ENCODE assay signal across 20 cellular contexts in genomic region chr9:135282808-135283207, GRCh38.
DNase-seq lines count a peak whose midpoint lies in the region; ATAC-seq, FAIRE-seq and TF ChIP-seq lines count a peak whose summit lies in the region.
"Had no signal": no experiment of that assay in that cellular context is flagged by ENCODE, and none has a peak within 500 bp of the region (broad histone marks: within the 10 kb centered on the region; RNA-seq: fewer than 3 reads in every experiment).

No MANE protein-coding gene starts in this region.

- H2AFZ ChIP-seq in H1 (ENCODE audit: low read length), result no peak overlapping the region
- H2AFZ ChIP-seq: GM23338 had no signal

- no peak overlapping the region for H4K8ac ChIP-seq in H1 (ENCODE audit: extremely low read depth, insufficient read depth, low read length)

- no peak for ATAC-seq in Right ventricle myocardium superior (ENCODE audit: poor library complexity)
- ATAC-seq in activated CD8-positive, alpha-beta memory T cell treated with anti-CD3 and anti-CD28 coated beads, Interleukin-2, amount 10 ng/mL, durations not matched to agents 7 days and 5 days, result no peak
- ATAC-seq: GM23338, HepG2 had no signal

- no peaks in the 10 kb centered on the region for H4K20me1 ChIP-seq in H1 (replicated peaks in 1 of 2; ENCODE audit: control insufficient read depth in 1 of 2, insufficient read depth in 2 of 2, low read length in 2 of 2)

- no peak overlapping the region for H3K56ac ChIP-seq in H1 (replicated peaks; ENCODE audit: insufficient read length, low read depth, low read length)

- no peak overlapping the region for H3K4ac ChIP-seq in H1 (replicated peaks; ENCODE audit: insufficient read length, low read depth, low read length)

- H3K79me2 ChIP-seq in H1 (ENCODE audit: control insufficient read depth in 1 of 2, insufficient read depth in 2 of 2, low read length in 2 of 2), result no peaks in the 10 kb centered on the region

- intact Hi-C loops in Right ventricle myocardium superior (cut with DNase I), result no loop called here

- POLR2A ChIA-PET in H1 (lab: Charles Lee; ENCODE audit: partially characterized antibody), result interaction anchor here (0.6 kb wide), 1 partner anchor 142 kb away, joined by 3 read pairs; no protein-coding TSS in a partner anchor

- H3K27ac Mint-ChIP-seq in activated CD8-positive, alpha-beta memory T cell treated with anti-CD3 and anti-CD28 coated beads, Interleukin-2, amount 10 ng/mL, durations not matched to agents 7 days and 5 days, result no peak overlapping the region
- H3K27ac Mint-ChIP-seq: GM23338, HFFc6, IgD-negative memory B cell had no signal

- H3K9me3 Mint-ChIP-seq in activated CD8-positive, alpha-beta memory T cell treated with anti-CD3 and anti-CD28 coated beads, Interleukin-2, amount 10 ng/mL, durations not matched to agents 7 days and 5 days (ENCODE audit: low read depth), result peaks cover 10% of the 10 kb centered on the region
- H3K9me3 Mint-ChIP-seq: CD4-positive, alpha-beta T cell; IgD-negative memory B cell had no signal

- no peak for FAIRE-seq in H1 (lab: Jason Lieb, UNC)
- FAIRE-seq: D721Med, G401.6, GM12891, GM19239, HepG2 had no signal

- CTCF ChIA-PET in H1 (lab: Charles Lee; ENCODE audit: partially characterized antibody), result interaction anchor here (0.6 to 6.3 kb wide), 18 partner anchors 10 to 1397 kb away, joined by 3 to 56 read pairs (median 4); no protein-coding TSS in a partner anchor
- CTCF ChIA-PET in activated CD8-positive, alpha-beta memory T cell treated with anti-CD3 and anti-CD28 coated beads, Interleukin-2, amount 10 ng/mL, durations not matched to agents 7 days and 5 days (lab: Charles Lee), result no interaction called here

- peaks cover 3% of the 10 kb centered on the region for H3K36me3 Mint-ChIP-seq in activated CD8-positive, alpha-beta memory T cell treated with anti-CD3 and anti-CD28 coated beads, Interleukin-2, amount 10 ng/mL, durations not matched to agents 7 days and 5 days
- H3K36me3 Mint-ChIP-seq: IgD-negative memory B cell had no signal

- H3K23ac ChIP-seq in H1 (ENCODE audit: insufficient read length), result no peak overlapping the region

- H3K4me3 ChIP-seq in right atrium auricular region (no peak overlapping the region), H1 (ENCODE audit: extremely low read depth in 1 of 4, insufficient read depth in 2 of 4, low read depth in 3 of 4, low read length in 4 of 4) (no peak overlapping the region)
- H3K4me3 ChIP-seq: GM23338 had no signal

- H3K36me3 ChIP-seq in right atrium auricular region (no peaks in the 10 kb centered on the region), H1 (ENCODE audit: control insufficient read depth in 2 of 4, insufficient read depth in 4 of 4, low read length in 3 of 4) (no peaks in the 10 kb centered on the region)

- H3K4me3 Mint-ChIP-seq in activated CD8-positive, alpha-beta memory T cell treated with anti-CD3 and anti-CD28 coated beads, Interleukin-2, amount 10 ng/mL, durations not matched to agents 7 days and 5 days, result no peak overlapping the region
- H3K4me3 Mint-ChIP-seq: GM23338, HFFc6, IgD-negative memory B cell had no signal

- no peak overlapping the region for H3K4me2 ChIP-seq in H1 (ENCODE audit: insufficient read depth in 1 of 2, low read depth in 2 of 2, low read length in 2 of 2)
- H3K4me2 ChIP-seq: GM23338 had no signal

- no peaks in the 10 kb centered on the region for H3K27me3 Mint-ChIP-seq in activated CD8-positive, alpha-beta memory T cell treated with anti-CD3 and anti-CD28 coated beads, Interleukin-2, amount 10 ng/mL, durations not matched to agents 7 days and 5 days
- H3K27me3 Mint-ChIP-seq: CD4-positive, alpha-beta T cell had no signal

- no peak overlapping the region for H2BK5ac ChIP-seq in H1 (ENCODE audit: low read depth, low read length)

- DNase-seq in Right ventricle myocardium superior (peak; percentile 33), right atrium auricular region (ENCODE audit: low spot score) (no peak), RPMI8226 (peak; percentile 49), H1 (ENCODE audit: low read depth in 1 of 2, low spot score in 2 of 2) (no peak), NCI-H446 treated with DMSO at 0.1 percent for 48 hours (lab: John Stamatoyannopoulos, UW) (no peak), 8988T (no peak)
- DNase-seq in activated CD8-positive, alpha-beta memory T cell treated with anti-CD3 and anti-CD28 coated beads, Interleukin-2, amount 10 ng/mL, durations not matched to agents 7 days and 5 days, result no peak
- DNase-seq: Caco-2; CD4-positive, alpha-beta T cell; H7; HFFc6; KBM-7 had no signal

- no peaks in the 10 kb centered on the region for H3K79me1 ChIP-seq in H1 (ENCODE audit: low read depth, low read length)

- H3K18ac ChIP-seq in H1 (ENCODE audit: extremely low read depth, low read length), result no peak overlapping the region; the same call in 1 of the 2 replicates

- H2BK20ac ChIP-seq in H1 (ENCODE audit: low read length), result no peak overlapping the region

- no peak overlapping the region for H3K9ac ChIP-seq in H1 (replicated peaks in 1 of 4; ENCODE audit: extremely low read depth in 1 of 4, low read depth in 3 of 4, low read length in 3 of 4)

- H3K4me1 ChIP-seq in right atrium auricular region, result peaks cover 0 to 14% of the 10 kb centered on the region in 2 donors
- H3K4me1 ChIP-seq in H1 (replicated peaks in 1 of 4; ENCODE audit: control insufficient read depth in 3 of 4, insufficient read depth in 4 of 4, low read length in 3 of 4), result peaks cover 0 to 2% (median 0%) of the 10 kb centered on the region in 4 experiments; a peak in 1 of 7 replicates
- H3K4me1 ChIP-seq: Caco-2 had no signal

- H2BK12ac ChIP-seq in H1 (ENCODE audit: low read depth, low read length), result 0 out of 2 replicates have a peak overlapping the region, but pooled peaks have one; percentile 27

- no peak overlapping the region for H2AK5ac ChIP-seq in H1 (ENCODE audit: low read depth, low read length)

- H2BK120ac ChIP-seq in H1 (replicated peaks; ENCODE audit: low read depth, low read length), result no peak overlapping the region

- H3K4me1 Mint-ChIP-seq in activated CD8-positive, alpha-beta memory T cell treated with anti-CD3 and anti-CD28 coated beads, Interleukin-2, amount 10 ng/mL, durations not matched to agents 7 days and 5 days, result no peaks in the 10 kb centered on the region
- H3K4me1 Mint-ChIP-seq: IgD-negative memory B cell had no signal

- H3K23me2 ChIP-seq in H1 (ENCODE audit: low read depth, low read length), result no peaks in the 10 kb centered on the region

- no peak overlapping the region for H2BK15ac ChIP-seq in H1 (ENCODE audit: low read length)

- no peaks in the 10 kb centered on the region for H3K9me3 ChIP-seq in right atrium auricular region
- H3K9me3 ChIP-seq in H1 (ENCODE audit: insufficient read depth in 2 of 2, low read depth in 1 of 2, low read length in 1 of 2), result peaks cover 0 to 9% of the 10 kb centered on the region in 2 experiments; a peak in 1 of 4 replicates

- peak overlapping the region; percentile 65 for H4K91ac ChIP-seq in H1 (replicated peaks; ENCODE audit: insufficient read length, low read length)

- 81% methylated on average over 4 of the region's 4 CpGs; no CpG with 5 or more reads in 1 of the 2 experiments for WGBS in H1 (ENCODE audit: extremely low coverage in 1 of 2, insufficient coverage in 1 of 2, insufficient read length in 1 of 2, insufficient replicate concordance in 2 of 2, low coverage in 1 of 2, low lambda C conversion rate in 2 of 2, missing lambda C conversion rate in 1 of 2), 2 experiments

- no peak for TF ChIP-seq EP300 in H1 (IDR thresholded peaks at IDR 0.05; ENCODE audit: borderline replicate concordance in 1 of 2, low read depth in 2 of 2, low read length in 2 of 2)

- no peak for TF ChIP-seq RAD21 in H1 (IDR thresholded peaks at IDR 0.05 in 1 of 2, conservative IDR thresholded peaks at IDR 0.05 in 1 of 2; ENCODE audit: low read depth in 2 of 2, low read length in 2 of 2)

- H3K14ac ChIP-seq in H1 (ENCODE audit: insufficient read length), result no peak overlapping the region

- H3K27me3 ChIP-seq in right atrium auricular region (no peaks in the 10 kb centered on the region), H1 (replicated peaks in 1 of 4; ENCODE audit: control insufficient read depth in 3 of 4, extremely low read depth in 1 of 4, insufficient read depth in 3 of 4, low read length in 3 of 4) (no peaks in the 10 kb centered on the region)

- H3K27ac ChIP-seq in right atrium auricular region (no peak overlapping the region), H1 (ENCODE audit: low read depth, low read length) (no peak overlapping the region)
- H3K27ac ChIP-seq: 22Rv1 had no signal

- TF ChIP-seq POLR2A in H1 (IDR thresholded peaks at IDR 0.05; ENCODE audit: control extremely low read depth in 1 of 2, low read depth in 2 of 2, low read length in 2 of 2), result no peak

- TF ChIP-seq CTCF in right atrium auricular region (IDR thresholded peaks at IDR 0.05), result no peak
- TF ChIP-seq CTCF in H1 (IDR thresholded peaks at IDR 0.05; ENCODE audit: control extremely low read depth in 1 of 3, insufficient read depth in 1 of 3, low read depth in 1 of 3, low read length in 3 of 3), result no peak

- no peak overlapping the region for H4K5ac ChIP-seq in H1 (ENCODE audit: insufficient read length, low read depth, low read length)

TF ChIP-seq in H1, 55 proteins besides CTCF, POLR2A, EP300 and RAD21 (continues in another document):
- TF ChIP-seq MAFK (IDR thresholded peaks at IDR 0.05; ENCODE audit: low read depth, low read length) (no peak), NANOG (IDR thresholded peaks at IDR 0.05; ENCODE audit: insufficient read depth, low read depth, low read length, poor library complexity, severe bottlenecking) (no peak), KDM5A (IDR thresholded peaks at IDR 0.05; ENCODE audit: low read length) (no peak), EZH2 (IDR thresholded peaks at IDR 0.05; ENCODE audit: low read depth, low read length, severe bottlenecking) (no peak), SAP30 (IDR thresholded peaks at IDR 0.05; ENCODE audit: insufficient read depth, insufficient replicate concordance, low read length) (no peak), CREB1 (IDR thresholded peaks at IDR 0.05) (no peak), BRCA1 (IDR thresholded peaks at IDR 0.05; ENCODE audit: low read depth, low read length) (no peak), TAF1 (IDR thresholded peaks at IDR 0.05; ENCODE audit: low read depth, low read length) (no peak), CHD1 (IDR thresholded peaks at IDR 0.05; ENCODE audit: low read depth, low read length) (no peak), HDAC6 (IDR thresholded peaks at IDR 0.05; ENCODE audit: low read depth, low read length) (no peak), SP1 (IDR thresholded peaks at IDR 0.05; ENCODE audit: low read depth, low read length) (no peak), TBP (IDR thresholded peaks at IDR 0.05; ENCODE audit: low read depth, low read length) (no peak), JUN (IDR thresholded peaks at IDR 0.05; ENCODE audit: low read depth, low read length) (no peak)
- TF ChIP-seq, protein P1, sequence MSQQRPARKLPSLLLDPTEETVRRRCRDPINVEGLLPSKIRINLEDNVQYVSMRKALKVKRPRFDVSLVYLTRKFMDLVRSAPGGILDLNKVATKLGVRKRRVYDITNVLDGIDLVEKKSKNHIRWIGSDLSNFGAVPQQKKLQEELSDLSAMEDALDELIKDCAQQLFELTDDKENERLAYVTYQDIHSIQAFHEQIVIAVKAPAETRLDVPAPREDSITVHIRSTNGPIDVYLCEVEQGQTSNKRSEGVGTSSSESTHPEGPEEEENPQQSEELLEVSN (IDR thresholded peaks at IDR 0.05), result no peak

Comparison
In these comparisons a context has a peak if more than half of its experiments do, and no peak if none do; other contexts are left out.
1. DNase-seq: peak in Right ventricle myocardium superior (single experiment) and RPMI8226 (single experiment); none in right atrium auricular region (single experiment), H1 (0 of 2), activated CD8-positive, alpha-beta memory T cell treated with anti-CD3 and anti-CD28 coated beads, Interleukin-2, amount 10 ng/mL, durations not matched to agents 7 days and 5 days (single experiment), NCI-H446 treated with DMSO at 0.1 percent for 48 hours (single experiment) and 8988T (single experiment).